Comparison of ENCODE assay signal across 8 cellular contexts in the genomic region with DNA sequence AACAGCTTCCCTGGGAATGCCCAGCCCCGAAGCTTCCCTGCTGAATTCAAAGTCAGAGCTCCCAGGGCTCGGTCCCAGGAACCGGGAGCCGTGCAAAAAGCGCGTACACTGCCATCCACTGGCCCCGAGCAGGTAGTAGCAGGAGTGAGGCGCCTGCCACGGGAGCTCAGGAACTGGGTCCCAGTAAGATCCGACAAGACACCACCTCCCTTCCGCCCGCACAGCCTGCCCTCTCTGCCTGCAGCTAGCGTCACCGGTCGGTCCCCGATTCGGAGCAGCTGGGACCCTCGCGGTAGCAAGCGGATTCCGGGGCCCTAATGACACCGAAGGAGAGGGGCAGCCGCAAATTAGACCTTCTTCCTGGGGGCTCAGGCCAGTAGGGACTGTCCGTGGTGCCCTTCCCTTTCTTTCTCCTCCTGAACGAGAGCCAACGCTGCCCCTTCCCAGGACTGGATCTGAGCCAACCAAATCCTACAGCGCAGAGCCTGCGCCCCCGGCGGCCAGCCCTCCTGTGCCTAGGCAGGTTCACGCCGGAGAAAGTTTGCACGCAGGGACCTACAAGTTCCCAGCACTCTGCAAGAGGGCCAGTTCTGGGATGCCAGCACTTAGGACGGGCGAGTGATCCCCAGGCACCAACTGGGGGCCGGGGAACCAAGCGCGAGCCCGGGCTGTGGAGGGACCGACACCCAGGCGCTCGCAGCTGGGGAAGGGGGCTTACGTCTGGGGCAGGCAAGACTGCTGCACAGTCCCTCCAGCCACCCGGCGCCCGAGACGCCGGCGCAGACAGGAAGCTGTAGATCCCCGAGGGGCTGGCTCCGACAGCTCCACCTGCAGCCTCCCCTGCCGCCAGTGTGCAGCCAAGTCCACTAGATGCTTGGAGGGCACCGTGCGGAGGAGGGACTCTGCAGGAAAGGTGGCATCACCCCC. TPM values are rescaled to one million over a fixed set of nuclear protein-coding genes. Genes with fewer than 3 reads are reported as not detected.
A peak's percentile ranks its signal among the peaks of the same experiment; 100 is the strongest.
DNase-seq lines count a peak whose midpoint lies in the region; ATAC-seq, FAIRE-seq and TF ChIP-seq lines count a peak whose summit lies in the region.

No MANE protein-coding gene starts in this region.

- intact Hi-C loops in psoas muscle (cut with DNase I), result loop anchor here (1.0 to 5.0 kb wide), 3 partner anchors 133 to 165 kb away; no protein-coding TSS in a partner anchor

- H3K4me3 ChIP-seq in astrocyte of the cerebellum (ENCODE audit: low read depth, low read length), result peak overlapping the region; percentile 43
- peak overlapping the region; percentile 71 for H3K4me3 ChIP-seq in hepatocyte
- H3K4me3 ChIP-seq in psoas muscle, result peak overlapping the region; percentile 65

- FAIRE-seq in urothelium cell line (lab: Jason Lieb, UNC), result no peak

- no peaks in the 10 kb centered on the region for H3K9me2 ChIP-seq in hepatocyte (replicated peaks; ENCODE audit: insufficient read depth)

- peak; percentile 78 for TF ChIP-seq CTCF in GM12873 (IDR thresholded peaks at IDR 0.05; ENCODE audit: insufficient read depth, low read depth, low read length, missing control alignments)
- peak; percentile 81 for TF ChIP-seq CTCF in astrocyte of the cerebellum (IDR thresholded peaks at IDR 0.05; ENCODE audit: low read depth, low read length, missing control alignments)
- peak; percentile 80 for TF ChIP-seq CTCF in hepatocyte (IDR thresholded peaks at IDR 0.05; ENCODE audit: poor library complexity)
- TF ChIP-seq CTCF in psoas muscle (IDR thresholded peaks at IDR 0.05), result peak; percentile 70

- H3K4me1 ChIP-seq in hepatocyte (ENCODE audit: insufficient read depth) (peaks cover 13% of the 10 kb centered on the region), psoas muscle (peaks cover 15% of the 10 kb centered on the region)

- under 1% methylated on average over 47 of the region's 54 CpGs for WGBS in hepatocyte (ENCODE audit: low lambda C conversion rate, missing lambda C conversion rate)
- WGBS in psoas muscle, 3 donors, result 0 to 1% (median 0%) methylated on average over 44 to 54 of the region's 54 CpGs

- H3K79me2 ChIP-seq in hepatocyte, result no peaks in the 10 kb centered on the region

- H3K27me3 Mint-ChIP-seq in T-helper 1 cell treated with Interleukin-12 subunit alpha and Interleukin-12 subunit beta and Interleukin-4 antibody, amounts not matched to agents 30 μg/mL and 1 μg/mL, for 36 hours (ENCODE audit: low read depth), result peaks cover 40% of the 10 kb centered on the region

- peak; percentile 25 for DNase-seq in MV-4-11 (lab: John Stamatoyannopoulos, UW)
- peak; percentile 55 for DNase-seq in astrocyte of the cerebellum (ENCODE audit: low read depth)
- peak; percentile 91 for DNase-seq in hepatocyte (ENCODE audit: low spot score)
- peak; percentile 59 to 76 for DNase-seq in psoas muscle
- DNase-seq in urothelium cell line (ENCODE audit: low spot score), result no peak

- in situ Hi-C loops in astrocyte of the cerebellum (cut with HindIII; ENCODE audit: low sequenced_read_pairs), result no loop called here

- no peaks in the 10 kb centered on the region for H4K20me1 ChIP-seq in hepatocyte (ENCODE audit: insufficient read depth, poor library complexity, severe bottlenecking)

- H3K9me3 ChIP-seq in hepatocyte (ENCODE audit: low read depth), result peaks cover 8% of the 10 kb centered on the region
- H3K9me3 ChIP-seq in psoas muscle, result peaks cover 5% of the 10 kb centered on the region

- no peaks in the 10 kb centered on the region for H3K9me3 Mint-ChIP-seq in T-helper 1 cell treated with Interleukin-12 subunit alpha and Interleukin-12 subunit beta and Interleukin-4 antibody, amounts not matched to agents 30 μg/mL and 1 μg/mL, for 36 hours

- no peaks in the 10 kb centered on the region for H3K36me3 Mint-ChIP-seq in T-helper 1 cell treated with Interleukin-12 subunit alpha and Interleukin-12 subunit beta and Interleukin-4 antibody, amounts not matched to agents 30 μg/mL and 1 μg/mL, for 36 hours (ENCODE audit: low read depth)

- no peaks in the 10 kb centered on the region for H3K27me3 ChIP-seq in hepatocyte
- peaks cover 0 to 26% (median 6%) of the 10 kb centered on the region in 3 donors for H3K27me3 ChIP-seq in psoas muscle (ENCODE audit: insufficient read depth in 3 of 3, low read length in 2 of 3)

- H3K27ac ChIP-seq in hepatocyte (no peak overlapping the region), psoas muscle (no peak overlapping the region)

- H3K4me2 ChIP-seq in hepatocyte, result peak overlapping the region; percentile 99

- H3K27ac Mint-ChIP-seq in T-helper 1 cell treated with Interleukin-12 subunit alpha and Interleukin-12 subunit beta and Interleukin-4 antibody, amounts not matched to agents 30 μg/mL and 1 μg/mL, for 36 hours, result no peak overlapping the region

- H3K36me3 ChIP-seq in hepatocyte (replicated peaks; ENCODE audit: insufficient read depth, low read depth) (no peaks in the 10 kb centered on the region), psoas muscle (ENCODE audit: insufficient read depth in 1 of 2, low read depth in 1 of 2) (no peaks in the 10 kb centered on the region)

- H3K4me3 Mint-ChIP-seq in T-helper 1 cell treated with Interleukin-12 subunit alpha and Interleukin-12 subunit beta and Interleukin-4 antibody, amounts not matched to agents 30 μg/mL and 1 μg/mL, for 36 hours, result peak overlapping the region; percentile 80

- peaks cover 20% of the 10 kb centered on the region for H3K4me1 Mint-ChIP-seq in T-helper 1 cell treated with Interleukin-12 subunit alpha and Interleukin-12 subunit beta and Interleukin-4 antibody, amounts not matched to agents 30 μg/mL and 1 μg/mL, for 36 hours (ENCODE audit: low read depth)

- ATAC-seq in HG02571 (IDR thresholded peaks at IDR 0.05; ENCODE audit: unreplicated experiment), result peak; percentile 71
- ATAC-seq in psoas muscle, result peak; percentile 93 to 97 (median 94)

- peak overlapping the region; percentile 50 for H2AFZ ChIP-seq in hepatocyte

RNA-seq across cellular contexts. Expression of a gene that starts 0.9 kb away (rescaled TPM):
- total RNA-seq in hepatocyte (0.40 and 0.64 TPM in 2 replicates), psoas muscle (under 1 TPM in 3 of 4 donors, not detected in 1; 0.06 to 0.24 (median 0.09) TPM)
- polyA plus RNA-seq in hepatocyte (0.13 TPM in 1 of 2 replicates, not detected in the other), psoas muscle (1 to 10 TPM in 1 of 3 donors, under 1 TPM in 2; 0.03 to 1.3 (median 0.35) TPM)
